In the genomic region with DNA sequence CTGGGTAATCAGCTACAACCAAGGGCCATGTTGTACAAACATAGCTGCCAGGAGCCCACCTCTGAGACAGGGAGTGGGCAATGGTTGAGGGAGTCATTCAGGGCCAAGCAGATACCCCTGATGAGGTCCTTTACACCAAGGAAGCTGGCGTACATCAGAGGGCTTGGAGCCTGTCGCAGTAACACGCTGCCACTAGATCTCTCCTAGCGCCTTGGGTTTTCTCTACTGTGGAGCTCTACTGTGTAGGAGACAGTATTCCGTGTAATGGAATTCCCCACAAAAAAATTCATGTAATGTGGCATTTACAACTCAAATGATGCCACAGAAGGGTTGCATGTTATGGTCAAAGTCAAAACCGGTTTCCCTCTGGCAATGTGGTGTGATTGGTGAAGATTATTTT, we compare ENCODE assay signal across 1 cellular context.
TF ChIP-seq lines count a peak whose summit lies in the region.

No MANE protein-coding gene starts in this region.

TF ChIP-seq in K562, 482 proteins besides CTCF, POLR2A, EP300 and RAD21:
- TF ChIP-seq, protein P1, sequence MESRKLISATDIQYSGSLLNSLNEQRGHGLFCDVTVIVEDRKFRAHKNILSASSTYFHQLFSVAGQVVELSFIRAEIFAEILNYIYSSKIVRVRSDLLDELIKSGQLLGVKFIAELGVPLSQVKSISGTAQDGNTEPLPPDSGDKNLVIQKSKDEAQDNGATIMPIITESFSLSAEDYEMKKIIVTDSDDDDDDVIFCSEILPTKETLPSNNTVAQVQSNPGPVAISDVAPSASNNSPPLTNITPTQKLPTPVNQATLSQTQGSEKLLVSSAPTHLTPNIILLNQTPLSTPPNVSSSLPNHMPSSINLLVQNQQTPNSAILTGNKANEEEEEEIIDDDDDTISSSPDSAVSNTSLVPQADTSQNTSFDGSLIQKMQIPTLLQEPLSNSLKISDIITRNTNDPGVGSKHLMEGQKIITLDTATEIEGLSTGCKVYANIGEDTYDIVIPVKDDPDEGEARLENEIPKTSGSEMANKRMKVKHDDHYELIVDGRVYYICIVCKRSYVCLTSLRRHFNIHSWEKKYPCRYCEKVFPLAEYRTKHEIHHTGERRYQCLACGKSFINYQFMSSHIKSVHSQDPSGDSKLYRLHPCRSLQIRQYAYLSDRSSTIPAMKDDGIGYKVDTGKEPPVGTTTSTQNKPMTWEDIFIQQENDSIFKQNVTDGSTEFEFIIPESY (CRISPR knock-in tag; IDR thresholded peaks at IDR 0.05) = peak; percentile 60; the same call in 1 of the 2 replicates
- no peak for TF ChIP-seq NFRKB (IDR thresholded peaks at IDR 0.05; ENCODE audit: low read depth)
